Comparison of ENCODE assay signal across 20 cellular contexts in genomic region chr22:23783496-23784167, GRCh38. TPM values are rescaled to one million over a fixed set of nuclear protein-coding genes. Genes with fewer than 3 reads are reported as not detected.
"Had no signal": no experiment of that assay in that cellular context is flagged by ENCODE, and none has a peak within 500 bp of the region (broad histone marks: within the 10 kb centered on the region; RNA-seq: fewer than 3 reads in every experiment).

No MANE protein-coding gene starts in this region.

- H3K4me3 ChIP-seq: esophagus squamous epithelium, heart right ventricle, mucosa of descending colon, testis had no signal

- H3K9me3 Mint-ChIP-seq: activated naive CD4-positive, alpha-beta T cell treated with anti-CD3 and anti-CD28 coated beads, Interleukin-2, amount 10 ng/mL, durations not matched to agents 7 days and 5 days; activated naive CD8-positive, alpha-beta T cell treated with anti-CD3 and anti-CD28 coated beads, Interleukin-2, amount 50 U/mL, for 24 hours; activated T-cell treated with anti-CD3 and anti-CD28 coated beads, Interleukin-2, amount 50 U/mL, for 24 hours; brain; effector memory CD8-positive, alpha-beta T cell; memory B cell; naive thymus-derived CD8-positive, alpha-beta T cell; type B pancreatic cell had no signal

- H3K27ac Mint-ChIP-seq: activated naive CD8-positive, alpha-beta T cell treated with anti-CD3 and anti-CD28 coated beads, Interleukin-2, amount 50 U/mL, for 24 hours; activated T-cell treated with anti-CD3 and anti-CD28 coated beads, Interleukin-2, amount 50 U/mL, for 24 hours; memory B cell; type B pancreatic cell had no signal

- H3K4me3 Mint-ChIP-seq: activated naive CD4-positive, alpha-beta T cell treated with anti-CD3 and anti-CD28 coated beads, Interleukin-2, amount 10 ng/mL, durations not matched to agents 7 days and 5 days; activated naive CD8-positive, alpha-beta T cell treated with anti-CD3 and anti-CD28 coated beads, Interleukin-2, amount 50 U/mL, for 24 hours; activated T-cell treated with anti-CD3 and anti-CD28 coated beads, Interleukin-2, amount 50 U/mL, for 24 hours; brain; memory B cell had no signal

- H3K9me3 ChIP-seq: esophagus squamous epithelium, heart right ventricle, mucosa of descending colon, testis had no signal

- DNase-seq: activated CD4-positive, alpha-beta T cell treated with anti-CD3 and anti-CD28 coated beads for 1 hour; activated CD4-positive, alpha-beta T cell treated with anti-CD3 and anti-CD28 coated beads, Interleukin-2, amount 50 U/mL, for 48 hours; activated naive CD8-positive, alpha-beta T cell treated with anti-CD3 and anti-CD28 coated beads, Interleukin-2, amount 50 U/mL, for 24 hours; activated T-cell treated with anti-CD3 and anti-CD28 coated beads, Interleukin-2, amount 50 U/mL, for 24 hours; anterior cingulate cortex; caudate nucleus; effector memory CD8-positive, alpha-beta T cell; esophagus squamous epithelium; heart right ventricle; retina; testis; WERI-Rb-1 had no signal

- ATAC-seq: activated naive CD8-positive, alpha-beta T cell treated with anti-CD3 and anti-CD28 coated beads, Interleukin-2, amount 50 U/mL, for 24 hours; effector memory CD8-positive, alpha-beta T cell; heart right ventricle; naive thymus-derived CD8-positive, alpha-beta T cell had no signal

- H3K27me3 ChIP-seq: esophagus squamous epithelium, heart right ventricle, testis had no signal

- H3K27me3 Mint-ChIP-seq: activated naive CD8-positive, alpha-beta T cell treated with anti-CD3 and anti-CD28 coated beads, Interleukin-2, amount 50 U/mL, for 24 hours; activated T-cell treated with anti-CD3 and anti-CD28 coated beads, Interleukin-2, amount 50 U/mL, for 24 hours; effector memory CD8-positive, alpha-beta T cell; memory B cell; naive thymus-derived CD8-positive, alpha-beta T cell; type B pancreatic cell had no signal

- H3K27ac ChIP-seq: esophagus squamous epithelium, heart right ventricle, testis, WERI-Rb-1 had no signal

- H3K36me3 ChIP-seq: esophagus squamous epithelium had no signal

RNA-seq across cellular contexts. Expression of gene C22orf15, which starts 20.8 kb away (rescaled TPM):
- total RNA-seq: esophagus squamous epithelium, heart right ventricle had no signal

RNA-seq across cellular contexts. Expression of gene VPREB3, which starts 29.4 kb away (rescaled TPM):
- total RNA-seq: dermis microvascular lymphatic vessel endothelial cell; esophagus squamous epithelium; T-helper 2 cell treated with Interferon-gamma antibody and Interleukin-4, amounts not matched to agents 100 ng/mL and 5 ng/mL, for 36 hours had no signal
